1 cellular context compared by ENCODE assay signal in the genomic region with DNA sequence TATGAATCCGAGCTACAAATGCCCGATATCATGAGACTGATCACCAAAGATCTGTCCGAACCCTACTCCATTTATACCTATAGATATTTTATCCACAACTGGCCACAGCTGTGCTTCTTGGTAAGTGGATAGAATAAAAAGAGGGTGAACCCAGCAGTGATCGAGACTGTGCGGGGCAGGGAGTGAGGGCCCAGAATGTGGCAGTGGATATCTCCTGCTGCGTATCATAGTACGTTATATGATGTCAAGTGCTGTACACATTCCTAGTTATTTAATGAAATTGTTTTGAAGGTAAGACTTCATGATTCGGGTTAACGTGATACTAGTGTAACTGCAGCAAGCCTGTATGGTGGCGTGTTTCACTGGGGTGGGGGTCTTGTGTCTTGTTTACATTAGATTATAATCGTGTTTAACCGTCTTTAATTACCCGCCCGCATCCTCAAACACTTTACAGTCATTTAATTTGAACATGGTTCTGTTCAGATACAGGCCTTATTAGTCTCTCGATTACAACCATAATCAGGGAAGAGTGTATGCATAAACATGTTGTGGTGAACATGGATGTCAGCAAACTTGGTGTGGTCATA.
TF ChIP-seq lines count a peak whose summit lies in the region.

No MANE protein-coding gene starts in this region.

TF ChIP-seq in HepG2, 621 proteins besides CTCF, POLR2A, EP300 and RAD21 (continued from another document):
- TF ChIP-seq AFF4 (CRISPR knock-in tag; IDR thresholded peaks at IDR 0.05) (no peak), MTF2 (CRISPR knock-in tag; IDR thresholded peaks at IDR 0.05; ENCODE audit: borderline replicate concordance) (no peak)
